ENCODE assay signal across 8 cellular contexts in genomic region chr12:124566181-124567034, GRCh38. TPM values are rescaled to one million over a fixed set of nuclear protein-coding genes. Genes with fewer than 3 reads are reported as not detected.
DNase-seq lines count a peak whose midpoint lies in the region; ATAC-seq and TF ChIP-seq lines count a peak whose summit lies in the region.

No MANE protein-coding gene starts in this region.

- peak overlapping the region; percentile 98 for H3K4me2 ChIP-seq in hepatocyte

- TF ChIP-seq CTCF in GM10266 (IDR thresholded peaks at IDR 0.05; ENCODE audit: control insufficient read depth, insufficient read depth, low read depth, missing control alignments) (no peak), HEK293 (tag by site-specific recombination; IDR thresholded peaks at IDR 0.05) (peak; percentile 58; the same call in 1 of the 2 replicates), hepatocyte (IDR thresholded peaks at IDR 0.05; ENCODE audit: poor library complexity) (peak; percentile 24)

- H3K4me3 ChIP-seq in HEK293 (ENCODE audit: low read depth, low read length) (peak overlapping the region; percentile 60), hepatocyte (peak overlapping the region; percentile 88)

- CTCF ChIA-PET in HEK293 (lab: Yijun Ruan, JAX): interaction anchor here (0.6 to 1.3 kb wide), 4 partner anchors 11 to 200 kb away, joined by 3 to 4 read pairs (median 4); no protein-coding TSS in a partner anchor

- peak overlapping the region; percentile 32 for H2AFZ ChIP-seq in hepatocyte

- peaks cover 5% of the 10 kb centered on the region for H3K4me1 ChIP-seq in HEK293 (ENCODE audit: control insufficient read depth, insufficient read depth, low read length)
- peaks cover 41% of the 10 kb centered on the region for H3K4me1 ChIP-seq in hepatocyte (ENCODE audit: insufficient read depth)

- no peaks in the 10 kb centered on the region for H3K9me2 ChIP-seq in hepatocyte (replicated peaks; ENCODE audit: insufficient read depth)

- POLR2A ChIA-PET in HEK293 (lab: Yijun Ruan, JAX): interaction anchor here (0.5 to 3.0 kb wide), 5 partner anchors 14 to 497 kb away, joined by 3 to 10 read pairs (median 5); no protein-coding TSS in a partner anchor

- ATAC-seq in GM18873 (IDR thresholded peaks at IDR 0.05; ENCODE audit: low FRiP score, unreplicated experiment): no peak

- H3K36me3 ChIP-seq in HEK293 (ENCODE audit: control insufficient read depth in 2 of 2, insufficient read depth in 1 of 2, low read length in 2 of 2): no peaks in the 10 kb centered on the region
- no peaks in the 10 kb centered on the region for H3K36me3 ChIP-seq in hepatocyte (replicated peaks; ENCODE audit: insufficient read depth, low read depth)

- peaks cover 50% of the 10 kb centered on the region for H4K20me1 ChIP-seq in hepatocyte (ENCODE audit: insufficient read depth, poor library complexity, severe bottlenecking)

- H3K27ac ChIP-seq in HEK293 (ENCODE audit: extremely low read depth, low read depth, low read length): peak overlapping the region; percentile 99
- H3K27ac ChIP-seq in hepatocyte: peak overlapping the region; percentile 98

- H3K79me2 ChIP-seq in hepatocyte: peaks cover 55% of the 10 kb centered on the region

- DNase-seq in GM10266 (ENCODE audit: extremely low spot score): peak; percentile 85
- peak; percentile 56 for DNase-seq in NAMALWA (ENCODE audit: low spot score)
- DNase-seq in T-helper 9 cell: peak; percentile 57
- DNase-seq in astrocyte of the hippocampus (ENCODE audit: low read depth, low spot score): peak; percentile 92
- peak; percentile 92 for DNase-seq in hepatocyte (ENCODE audit: low spot score)
- DNase-seq in renal cortical epithelial cell (ENCODE audit: low read depth): peak; percentile 52

- H3K9me3 ChIP-seq in HEK293 (ENCODE audit: control insufficient read depth, insufficient read depth, low read depth, low read length) (no peaks in the 10 kb centered on the region), hepatocyte (ENCODE audit: low read depth) (no peaks in the 10 kb centered on the region)

- no peaks in the 10 kb centered on the region for H3K27me3 ChIP-seq in hepatocyte

- under 1% methylated on average over 23 of the region's 59 CpGs for WGBS in hepatocyte (ENCODE audit: low lambda C conversion rate, missing lambda C conversion rate)

TF ChIP-seq in HEK293, 187 proteins besides CTCF, POLR2A, EP300 and RAD21 (continues in another document):
- peak; percentile 44; the same call in 1 of the 2 replicates for TF ChIP-seq ZNF600 (tag by site-specific recombination; IDR thresholded peaks at IDR 0.05)
- TF ChIP-seq ZNF624 (tag by site-specific recombination; IDR thresholded peaks at IDR 0.05): no peak
- peak; percentile 94 for TF ChIP-seq ZNF341 (tag by site-specific recombination; IDR thresholded peaks at IDR 0.05; ENCODE audit: low read depth)
- TF ChIP-seq ZBTB7A (tag by site-specific recombination; IDR thresholded peaks at IDR 0.05; ENCODE audit: low read depth): peak; percentile 92
- no peak for TF ChIP-seq ZNF311 (tag by site-specific recombination; IDR thresholded peaks at IDR 0.05; ENCODE audit: borderline replicate concordance)
- TF ChIP-seq ZNF18 (tag by site-specific recombination; IDR thresholded peaks at IDR 0.05): peak; percentile 59; the same call in 1 of the 2 replicates
- peak; percentile 80 for TF ChIP-seq KLF10 (tag by site-specific recombination; IDR thresholded peaks at IDR 0.05)
- TF ChIP-seq ZNF24 (tag by site-specific recombination; IDR thresholded peaks at IDR 0.05): no peak; the same call in 1 of the 2 replicates
- no peak for TF ChIP-seq ZNF174 (tag by site-specific recombination; IDR thresholded peaks at IDR 0.05)
- peak; percentile 34; the same call in 1 of the 2 replicates for TF ChIP-seq PRDM10 (tag by site-specific recombination; IDR thresholded peaks at IDR 0.05)
- no peak for TF ChIP-seq KLF7 (tag by site-specific recombination; IDR thresholded peaks at IDR 0.05; ENCODE audit: borderline replicate concordance)
- TF ChIP-seq ZNF19 (tag by site-specific recombination; IDR thresholded peaks at IDR 0.05; ENCODE audit: low read depth): no peak
- peak; percentile 96 for TF ChIP-seq ZBTB10 (tag by site-specific recombination; IDR thresholded peaks at IDR 0.05)
- TF ChIP-seq ZNF274 (IDR thresholded peaks at IDR 0.05; ENCODE audit: low read length): no peak
- TF ChIP-seq ZNF274 (tag by site-specific recombination; IDR thresholded peaks at IDR 0.05; ENCODE audit: borderline replicate concordance): no peak
- TF ChIP-seq ZNF26 (tag by site-specific recombination; IDR thresholded peaks at IDR 0.05): no peak
- TF ChIP-seq KLF1 (tag by site-specific recombination; IDR thresholded peaks at IDR 0.05): peak; percentile 54

RNA-seq across cellular contexts. Expression of gene NCOR2, which starts 1.0 kb away (rescaled TPM):
- total RNA-seq in hepatocyte (12.9 and 40.3 TPM in 2 replicates), renal cortical epithelial cell (29.3 and 174 TPM in 2 replicates)
- polyA plus RNA-seq in hepatocyte: 121 and 136 TPM in 2 replicates
